ENCODE assay signal across 8 cellular contexts in the genomic region with DNA sequence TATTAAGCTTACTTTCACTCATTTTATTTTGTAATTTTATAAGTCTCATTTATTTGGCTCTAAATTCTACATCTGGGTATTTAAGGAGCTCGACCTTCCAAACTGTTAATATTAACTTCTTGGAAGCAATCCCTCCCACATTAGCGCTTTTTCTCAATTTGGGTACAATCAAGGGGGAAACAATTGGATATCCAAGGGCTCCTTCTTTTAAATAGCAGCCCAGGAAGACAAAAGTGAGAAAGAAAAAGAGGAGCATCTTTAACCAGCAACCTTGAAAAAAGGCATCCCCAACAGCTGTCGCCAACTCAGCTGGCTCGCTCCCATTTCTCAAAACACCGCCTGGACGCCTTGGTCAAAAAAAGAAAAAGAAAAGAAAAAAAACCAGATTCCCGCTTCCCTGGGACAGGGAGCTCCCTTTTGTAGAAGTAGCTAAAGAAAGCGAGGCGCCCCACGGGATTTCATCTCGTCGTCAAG. TPM values are rescaled to one million over a fixed set of nuclear protein-coding genes. Genes with fewer than 3 reads are reported as not detected.
DNase-seq lines count a peak whose midpoint lies in the region; TF ChIP-seq lines count a peak whose summit lies in the region.

No MANE protein-coding gene starts in this region.

- POLR2A ChIA-PET in PC-9 (lab: Charles Lee; ENCODE audit: unreplicated experiment), result no interaction called here

- TF ChIP-seq CTCF in mesothelial cell of epicardium (IDR thresholded peaks at IDR 0.05; ENCODE audit: unreplicated experiment) (no peak), type B pancreatic cell (conservative IDR thresholded peaks at IDR 0.05) (no peak), PC-9 (conservative IDR thresholded peaks at IDR 0.05) (no peak)

- H3K9me3 ChIP-seq in PC-9 (ENCODE audit: insufficient read depth, low read depth), result no peaks in the 10 kb centered on the region

- H3K36me3 ChIP-seq in PC-9 (ENCODE audit: low read depth), result no peaks in the 10 kb centered on the region

- CTCF ChIA-PET in activated naive CD4-positive, alpha-beta T cell treated with anti-CD3 and anti-CD28 coated beads, Interleukin-2, amount 10 ng/mL, durations not matched to agents 7 days and 5 days (lab: Charles Lee), result interaction anchor here (1.2 kb wide), 1 partner anchor 26 kb away, joined by 4 read pairs; no protein-coding TSS in a partner anchor
- CTCF ChIA-PET in PC-9 (lab: Charles Lee), result interaction anchor here (0.6 kb wide), 1 partner anchor 228 kb away, joined by 3 read pairs; no protein-coding TSS in a partner anchor

- BruUV-seq in PC-9 (replicated peaks; lab: Mats Ljungman, UMichigan), result no TSS peak

- no peak overlapping the region for H3K27ac Mint-ChIP-seq in activated naive CD4-positive, alpha-beta T cell treated with anti-CD3 and anti-CD28 coated beads, Interleukin-2, amount 10 ng/mL, durations not matched to agents 7 days and 5 days
- H3K27ac Mint-ChIP-seq in mesothelial cell of epicardium, result peak overlapping the region; percentile 57
- H3K27ac Mint-ChIP-seq in type B pancreatic cell, result no peak overlapping the region

- no peaks in the 10 kb centered on the region for H3K36me3 Mint-ChIP-seq in activated naive CD4-positive, alpha-beta T cell treated with anti-CD3 and anti-CD28 coated beads, Interleukin-2, amount 10 ng/mL, durations not matched to agents 7 days and 5 days
- H3K36me3 Mint-ChIP-seq in mesothelial cell of epicardium (no peaks in the 10 kb centered on the region), type B pancreatic cell (no peaks in the 10 kb centered on the region)

- H3K27ac ChIP-seq in PC-9, result no peak overlapping the region

- no peaks in the 10 kb centered on the region for H3K79me2 ChIP-seq in PC-9 (ENCODE audit: low read depth)

- H3K4me3 ChIP-seq in PC-9, result no peak overlapping the region

- no peaks in the 10 kb centered on the region for H3K9me3 Mint-ChIP-seq in activated naive CD4-positive, alpha-beta T cell treated with anti-CD3 and anti-CD28 coated beads, Interleukin-2, amount 10 ng/mL, durations not matched to agents 7 days and 5 days
- H3K9me3 Mint-ChIP-seq in mesothelial cell of epicardium, result no peaks in the 10 kb centered on the region
- no peaks in the 10 kb centered on the region for H3K9me3 Mint-ChIP-seq in type B pancreatic cell

- H3K4me1 Mint-ChIP-seq in activated naive CD4-positive, alpha-beta T cell treated with anti-CD3 and anti-CD28 coated beads, Interleukin-2, amount 10 ng/mL, durations not matched to agents 7 days and 5 days, result peaks cover 5% of the 10 kb centered on the region
- H3K4me1 Mint-ChIP-seq in mesothelial cell of epicardium (peaks cover 5% of the 10 kb centered on the region), type B pancreatic cell (ENCODE audit: unreplicated experiment) (peaks cover 6% of the 10 kb centered on the region)

- peaks cover 17% of the 10 kb centered on the region for H3K27me3 Mint-ChIP-seq in activated naive CD4-positive, alpha-beta T cell treated with anti-CD3 and anti-CD28 coated beads, Interleukin-2, amount 10 ng/mL, durations not matched to agents 7 days and 5 days
- H3K27me3 Mint-ChIP-seq in mesothelial cell of epicardium (ENCODE audit: low read depth), result peaks cover 19% of the 10 kb centered on the region
- peaks cover 38% of the 10 kb centered on the region for H3K27me3 Mint-ChIP-seq in type B pancreatic cell

- H3F3A ChIP-seq in PC-9 (ENCODE audit: insufficient read depth, low read depth), result no peaks in the 10 kb centered on the region

- peak overlapping the region; percentile 63 for H3K4me3 Mint-ChIP-seq in activated naive CD4-positive, alpha-beta T cell treated with anti-CD3 and anti-CD28 coated beads, Interleukin-2, amount 10 ng/mL, durations not matched to agents 7 days and 5 days
- peak overlapping the region; percentile 77 for H3K4me3 Mint-ChIP-seq in mesothelial cell of epicardium
- H3K4me3 Mint-ChIP-seq in type B pancreatic cell, result peak overlapping the region; percentile 90

- H2AFZ ChIP-seq in PC-9, result no peak overlapping the region

- no peaks in the 10 kb centered on the region for H3K4me1 ChIP-seq in PC-9 (replicated peaks; ENCODE audit: insufficient read depth)

- intact Hi-C loops in PC-9 (cut with micrococcal nuclease; ENCODE audit: unreplicated experiment), result no loop called here

- H3K9me2 ChIP-seq in PC-9 (ENCODE audit: insufficient read depth), result no peaks in the 10 kb centered on the region

- peaks cover 73% of the 10 kb centered on the region for H3K27me3 ChIP-seq in PC-9 (ENCODE audit: insufficient read depth, low read depth)

- no peak overlapping the region for H3K4me2 ChIP-seq in PC-9

- H4K20me1 ChIP-seq in PC-9 (ENCODE audit: insufficient read depth), result no peaks in the 10 kb centered on the region

- no peak for DNase-seq in activated naive CD4-positive, alpha-beta T cell treated with anti-CD3 and anti-CD28 coated beads, Interleukin-2, amount 10 ng/mL, durations not matched to agents 7 days and 5 days
- no peak for DNase-seq in activated naive CD4-positive, alpha-beta T cell treated with anti-CD3 and anti-CD28 coated beads, Interleukin-2, amount 50 U/mL, for 16 hours
- DNase-seq in cerebellar cortex (ENCODE audit: low spot score) (peak; percentile 42), mesothelial cell of epicardium (ENCODE audit: low spot score in 2 of 2, unreplicated experiment in 2 of 2) (no peak), type B pancreatic cell (ENCODE audit: extremely low spot score, unreplicated experiment) (no peak), PC-9 (no peak), NCI-H1105 treated with DMSO at 0.1 percent for 48 hours (lab: John Stamatoyannopoulos, UW) (no peak), AG08396 (ENCODE audit: low spot score) (no peak)

RNA-seq across cellular contexts. Expression of a gene that starts 0.9 kb away (rescaled TPM):
- total RNA-seq in mesothelial cell of epicardium (2.8 to 3.2 TPM (median 3.0 TPM) in 3 replicates), type B pancreatic cell (ENCODE audit: low replicate concordance) (1.6 and 4.1 TPM in 2 replicates), PC-9 (2021) (not detected in 2 replicates)
